In the genomic region with DNA sequence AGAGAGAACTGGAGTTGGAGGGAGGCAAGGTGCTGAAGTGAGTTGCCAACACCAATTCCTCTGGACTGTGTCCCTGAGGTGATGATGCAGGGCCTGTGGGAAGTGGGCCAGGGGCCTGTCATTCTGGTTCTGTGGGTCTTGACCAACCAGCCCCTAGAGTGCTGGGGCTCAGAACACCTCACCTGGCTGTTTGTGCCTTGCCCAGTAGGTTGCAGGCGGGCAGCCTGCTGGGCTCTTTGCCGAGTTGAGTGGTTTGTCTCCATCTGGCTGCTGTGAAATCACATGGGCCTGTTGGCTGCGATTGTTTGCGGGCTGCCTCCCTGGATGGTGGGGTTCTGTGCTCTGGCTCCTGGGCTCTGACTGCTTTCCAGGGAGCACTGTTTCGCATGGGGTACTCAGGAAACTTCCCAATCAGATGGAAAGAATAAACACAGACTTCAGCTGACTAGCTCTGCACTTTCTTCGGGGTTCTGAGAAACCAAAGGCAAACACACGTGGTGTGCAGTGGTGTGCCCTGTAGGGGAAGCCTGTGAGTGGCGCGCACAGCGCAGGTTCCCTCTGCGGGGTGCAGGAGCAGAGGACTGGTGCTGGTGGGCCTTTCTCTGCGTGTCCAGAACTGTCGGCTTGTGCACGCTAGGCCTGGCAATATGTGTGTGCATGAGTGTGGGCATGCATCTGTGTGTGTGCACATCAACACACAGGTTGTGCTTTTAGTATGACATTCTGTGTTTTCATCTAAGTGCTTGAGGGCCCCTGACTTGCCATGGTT, we compare ENCODE assay signal across 12 cellular contexts.
A peak's percentile ranks its signal among the peaks of the same experiment; 100 is the strongest.
DNase-seq lines count a peak whose midpoint lies in the region; ATAC-seq and TF ChIP-seq lines count a peak whose summit lies in the region.
"Had no signal": no experiment of that assay in that cellular context is flagged by ENCODE, and none has a peak within 500 bp of the region (broad histone marks: within the 10 kb centered on the region; RNA-seq: fewer than 3 reads in every experiment).

No MANE protein-coding gene starts in this region.

- WGBS in psoas muscle, 3 donors = 71 to 85% (median 75%) methylated on average over 14 of the region's 14 CpGs

- H3K9me3 ChIP-seq in OCI-LY3 (ENCODE audit: insufficient read depth, low read length) (no peaks in the 10 kb centered on the region), psoas muscle (no peaks in the 10 kb centered on the region)
- H3K9me3 ChIP-seq: esophagus squamous epithelium had no signal

- no peak overlapping the region for H3K4me3 Mint-ChIP-seq in activated T-cell treated with anti-CD3 and anti-CD28 coated beads, Interleukin-2, amount 50 U/mL, for 24 hours
- H3K4me3 Mint-ChIP-seq: activated T-cell treated with anti-CD3 and anti-CD28 coated beads, Interleukin-2, amount 50 U/mL, for 72 hours had no signal

- H3K27me3 ChIP-seq in H7 (ENCODE audit: control insufficient read depth, insufficient read depth, low read length) = no peaks in the 10 kb centered on the region
- H3K27me3 ChIP-seq in OCI-LY3 (ENCODE audit: low read depth, low read length) = peaks cover 86% of the 10 kb centered on the region
- peaks cover 0 to 4% (median 0%) of the 10 kb centered on the region in 3 donors for H3K27me3 ChIP-seq in psoas muscle (ENCODE audit: insufficient read depth in 3 of 3, low read length in 2 of 3)

- intact Hi-C loops in psoas muscle (cut with DNase I) = no loop called here

- peaks cover 2% of the 10 kb centered on the region for H3K27me3 Mint-ChIP-seq in activated T-cell treated with anti-CD3 and anti-CD28 coated beads, Interleukin-2, amount 50 U/mL, for 24 hours

- H3K4me2 ChIP-seq in OCI-LY3 (ENCODE audit: low read length) = peak overlapping the region; percentile 65

- peaks cover 29% of the 10 kb centered on the region for H3K4me1 Mint-ChIP-seq in activated T-cell treated with anti-CD3 and anti-CD28 coated beads, Interleukin-2, amount 50 U/mL, for 24 hours (ENCODE audit: low read depth)

- H3K4me1 ChIP-seq in OCI-LY3 (ENCODE audit: low read length) (peaks cover 70% of the 10 kb centered on the region), psoas muscle (peaks cover 7% of the 10 kb centered on the region)

- ATAC-seq in psoas muscle = peak; percentile 30 to 70 (median 44)

- peaks cover 4% of the 10 kb centered on the region; the same call in 1 of the 2 replicates for H4K20me1 ChIP-seq in OCI-LY3 (ENCODE audit: insufficient read depth, low read length)

- TF ChIP-seq CTCF in OCI-LY3 (IDR thresholded peaks at IDR 0.05; ENCODE audit: low read depth, low read length) (peak; percentile 34), psoas muscle (IDR thresholded peaks at IDR 0.05) (no peak)

- H3K27ac Mint-ChIP-seq in activated T-cell treated with anti-CD3 and anti-CD28 coated beads, Interleukin-2, amount 50 U/mL, for 24 hours = no peak overlapping the region
- H3K27ac Mint-ChIP-seq: activated T-cell treated with anti-CD3 and anti-CD28 coated beads, Interleukin-2, amount 50 U/mL, for 72 hours had no signal

- no peak overlapping the region for H2AFZ ChIP-seq in OCI-LY3 (ENCODE audit: low read depth, low read length)

- no peaks in the 10 kb centered on the region for H3K9me3 Mint-ChIP-seq in activated T-cell treated with anti-CD3 and anti-CD28 coated beads, Interleukin-2, amount 50 U/mL, for 24 hours
- H3K9me3 Mint-ChIP-seq: activated T-cell treated with anti-CD3 and anti-CD28 coated beads, Interleukin-2, amount 50 U/mL, for 72 hours had no signal

- H3K36me3 Mint-ChIP-seq in activated T-cell treated with anti-CD3 and anti-CD28 coated beads, Interleukin-2, amount 50 U/mL, for 24 hours (ENCODE audit: low read depth) = no peaks in the 10 kb centered on the region

- H3K4me3 ChIP-seq in H7 (ENCODE audit: insufficient read depth, low read depth, low read length) = no peak overlapping the region
- peak overlapping the region; percentile 35 for H3K4me3 ChIP-seq in OCI-LY3 (ENCODE audit: low read length)
- H3K4me3 ChIP-seq in psoas muscle = no peak overlapping the region
- H3K4me3 ChIP-seq: cardiac muscle cell, esophagus squamous epithelium had no signal

- H3K79me2 ChIP-seq in OCI-LY3 (ENCODE audit: low read length) = no peaks in the 10 kb centered on the region

- H3K27ac ChIP-seq in OCI-LY3 (ENCODE audit: low read length) (no peak overlapping the region), psoas muscle (no peak overlapping the region)
- H3K27ac ChIP-seq: cardiac muscle cell, esophagus squamous epithelium had no signal

- H3K9ac ChIP-seq in OCI-LY3 (ENCODE audit: low read length) = no peak overlapping the region

- H3K36me3 ChIP-seq in H7 (replicated peaks; ENCODE audit: control insufficient read depth, insufficient read depth, low read length) (no peaks in the 10 kb centered on the region), OCI-LY3 (replicated peaks; ENCODE audit: low read depth, low read length) (no peaks in the 10 kb centered on the region), psoas muscle (ENCODE audit: insufficient read depth in 1 of 2, low read depth in 1 of 2) (no peaks in the 10 kb centered on the region)
- H3K36me3 ChIP-seq: cardiac muscle cell, esophagus squamous epithelium had no signal

- peak; percentile 35 for DNase-seq in H7
- DNase-seq in iPS-NIHi11 (ENCODE audit: low spot score) = peak; percentile 40
- no peak for DNase-seq in psoas muscle
- DNase-seq in activated T-cell treated with anti-CD3 and anti-CD28 coated beads, Interleukin-2, amount 50 U/mL, for 24 hours = no peak
- no peak for DNase-seq in DMS114 treated with DMSO at 0.1 percent for 48 hours (lab: John Stamatoyannopoulos, UW; ENCODE audit: unreplicated experiment)
- no peak for DNase-seq in activated CD4-positive, alpha-beta T cell treated with anti-CD3 and anti-CD28 coated beads for 4 hours
- DNase-seq: activated T-cell treated with anti-CD3 and anti-CD28 coated beads, Interleukin-2, amount 50 U/mL, for 72 hours; DMS79; esophagus squamous epithelium; NCI-H2029 had no signal

Comparison
In these comparisons a context has a peak if more than half of its experiments do, and no peak if none do; other contexts are left out.
1. DNase-seq: peak in H7 (single experiment) and iPS-NIHi11 (single experiment); none in psoas muscle (0 of 2), activated T-cell treated with anti-CD3 and anti-CD28 coated beads, Interleukin-2, amount 50 U/mL, for 24 hours (single experiment), DMS114 treated with DMSO at 0.1 percent for 48 hours (single experiment) and activated CD4-positive, alpha-beta T cell treated with anti-CD3 and anti-CD28 coated beads for 4 hours (0 of 2).